16 cellular contexts compared by ENCODE assay signal in the genomic region with DNA sequence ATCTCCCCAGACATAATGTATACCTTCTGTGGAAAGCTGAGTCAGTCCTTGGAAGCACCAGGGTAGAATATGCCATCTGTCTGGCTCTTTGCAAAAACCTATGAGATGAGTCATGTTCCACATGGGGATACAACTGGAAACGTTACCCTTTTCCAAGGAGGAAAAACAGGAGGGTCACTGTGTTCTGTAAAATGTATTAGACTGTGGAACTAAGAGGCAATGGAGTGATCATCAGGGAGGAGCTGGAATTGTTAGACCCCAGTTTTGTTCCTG. TPM values are rescaled to one million over a fixed set of nuclear protein-coding genes. Genes with fewer than 3 reads are reported as not detected.
DNase-seq lines count a peak whose midpoint lies in the region; ATAC-seq and TF ChIP-seq lines count a peak whose summit lies in the region.
"Had no signal": no experiment of that assay in that cellular context is flagged by ENCODE, and none has a peak within 500 bp of the region (broad histone marks: within the 10 kb centered on the region; RNA-seq: fewer than 3 reads in every experiment).

No MANE protein-coding gene starts in this region.

- no peak overlapping the region for H4K91ac ChIP-seq in mesenchymal stem cell (ENCODE audit: low read length)

- H2BK15ac ChIP-seq in mesenchymal stem cell (ENCODE audit: low read depth, poor library complexity, severe bottlenecking) = no peak overlapping the region

- H3K79me1 ChIP-seq in mesenchymal stem cell (replicated peaks; ENCODE audit: low read length, poor library complexity, severe bottlenecking) = peaks cover 20% of the 10 kb centered on the region

- no peak overlapping the region for H3K23ac ChIP-seq in mesenchymal stem cell (ENCODE audit: low read length in 2 of 2)

- TF ChIP-seq CTCF in MM.1S (IDR thresholded peaks at IDR 0.05; ENCODE audit: low read length) = no peak

- H3K79me2 ChIP-seq in MM.1S (ENCODE audit: low read length) = no peaks in the 10 kb centered on the region; the same call in 1 of the 2 replicates

- H4K20me1 ChIP-seq in MM.1S (ENCODE audit: insufficient read depth, low read length) = no peaks in the 10 kb centered on the region

- H3K4ac ChIP-seq in mesenchymal stem cell (ENCODE audit: low read depth in 1 of 2, low read length in 2 of 2) = no peak overlapping the region

- no peaks in the 10 kb centered on the region for H3K27me3 ChIP-seq in mesenchymal stem cell (ENCODE audit: control insufficient read depth in 1 of 2, insufficient read depth in 1 of 2, low read length in 2 of 2)
- H3K27me3 ChIP-seq in MM.1S (replicated peaks; ENCODE audit: insufficient read depth, low read length) = no peaks in the 10 kb centered on the region

- H3K9me2 ChIP-seq in MM.1S (replicated peaks; ENCODE audit: insufficient read depth, low read length) = no peaks in the 10 kb centered on the region

- H2AFZ ChIP-seq in mesenchymal stem cell (ENCODE audit: low read depth, low read length) = no peak overlapping the region
- no peak overlapping the region for H2AFZ ChIP-seq in MM.1S (ENCODE audit: low read length)

- H3F3A ChIP-seq in MM.1S (ENCODE audit: insufficient read depth, low read length) = no peaks in the 10 kb centered on the region

- ATAC-seq in HG03108 (IDR thresholded peaks at IDR 0.05; ENCODE audit: unreplicated experiment) = no peak
- ATAC-seq in GM21737 (IDR thresholded peaks at IDR 0.05; ENCODE audit: unreplicated experiment) = no peak
- ATAC-seq: activated CD8-positive, alpha-beta T cell treated with anti-CD3 and anti-CD28 coated beads, Interleukin-2, amount 10 ng/mL, durations not matched to agents 7 days and 5 days; naive thymus-derived CD8-positive, alpha-beta T cell; Right ventricle myocardium inferior had no signal

- H3K9ac ChIP-seq in mesenchymal stem cell (ENCODE audit: low read length) (peak overlapping the region; percentile 59), MM.1S (ENCODE audit: low read length) (no peak overlapping the region)

- no peak overlapping the region for H2AK5ac ChIP-seq in mesenchymal stem cell (ENCODE audit: low read length, severe bottlenecking)

- peak; percentile 94 for DNase-seq in AG08395 (ENCODE audit: low spot score)
- DNase-seq in NCI-H1694 (lab: John Stamatoyannopoulos, UW) = peak; percentile 47
- peak; percentile 29 for DNase-seq in brain pericyte (ENCODE audit: low read depth, low spot score)
- peak; percentile 80 for DNase-seq in mesenchymal stem cell
- DNase-seq in MM.1S = no peak
- no peak for DNase-seq in COR-L47 (lab: John Stamatoyannopoulos, UW)
- DNase-seq: activated CD8-positive, alpha-beta T cell treated with anti-CD3 and anti-CD28 coated beads, Interleukin-2, amount 10 ng/mL, durations not matched to agents 7 days and 5 days; CD4-positive, CD25-positive, alpha-beta regulatory T cell; H7; naive thymus-derived CD8-positive, alpha-beta T cell; NCI-H146; stimulated activated CD4-positive, alpha-beta T cell treated with anti-CD3 and anti-CD28 coated beads, Interleukin-4, amount 100 ng/mL, for 4 hours had no signal

- H3K27ac ChIP-seq in mesenchymal stem cell (ENCODE audit: low read length, poor library complexity, severe bottlenecking) (peak overlapping the region; percentile 79), MM.1S (ENCODE audit: low read length) (no peak overlapping the region)
- H3K27ac ChIP-seq: HL-60 had no signal

- H3K9me3 ChIP-seq in mesenchymal stem cell (ENCODE audit: control insufficient read depth, low read length) (no peaks in the 10 kb centered on the region), MM.1S (replicated peaks; ENCODE audit: insufficient read depth, low read length) (no peaks in the 10 kb centered on the region)

- H3K36me3 ChIP-seq in mesenchymal stem cell (ENCODE audit: control insufficient read depth in 1 of 2, insufficient read depth in 2 of 2, low read depth in 1 of 2, low read length in 2 of 2) = peaks cover 56 to 92% of the 10 kb centered on the region in 2 experiments
- H3K36me3 ChIP-seq in MM.1S (replicated peaks; ENCODE audit: insufficient read depth, low read length) = peaks cover 28% of the 10 kb centered on the region; the same call in 1 of the 2 replicates

- H4K8ac ChIP-seq in mesenchymal stem cell (ENCODE audit: low read length) = no peak overlapping the region

- no peak overlapping the region for H3K14ac ChIP-seq in mesenchymal stem cell (ENCODE audit: low read length in 2 of 2)

- H3K18ac ChIP-seq in mesenchymal stem cell (ENCODE audit: low read depth in 1 of 2, low read length in 2 of 2) = no peak overlapping the region

- peak overlapping the region in 1 of 2 experiments; percentile 39 for H3K4me3 ChIP-seq in mesenchymal stem cell (ENCODE audit: insufficient read depth in 1 of 2, low read depth in 1 of 2, low read length in 2 of 2)
- no peak overlapping the region for H3K4me3 ChIP-seq in MM.1S (ENCODE audit: low read length)

- H3K4me1 ChIP-seq in mesenchymal stem cell (ENCODE audit: control insufficient read depth, insufficient read depth, low read depth, low read length) = peaks cover 7% of the 10 kb centered on the region
- peaks cover 5% of the 10 kb centered on the region for H3K4me1 ChIP-seq in MM.1S (ENCODE audit: low read length)

- H2BK5ac ChIP-seq in mesenchymal stem cell (ENCODE audit: low read depth, low read length, poor library complexity, severe bottlenecking) = no peak overlapping the region

- no peak overlapping the region for H2BK12ac ChIP-seq in mesenchymal stem cell (ENCODE audit: low read length in 2 of 2)

- no peak overlapping the region for H2BK120ac ChIP-seq in mesenchymal stem cell (ENCODE audit: low read depth, low read length)

- no peak overlapping the region for H3K4me2 ChIP-seq in mesenchymal stem cell (ENCODE audit: low read length, poor library complexity, severe bottlenecking)
- H3K4me2 ChIP-seq in MM.1S (ENCODE audit: low read depth, low read length) = no peak overlapping the region

- WGBS in mesenchymal stem cell = 13% methylated on average over 1 of the region's 1 CpG

RNA-seq across cellular contexts. Expression of gene PSMD4, which starts 16.1 kb away (rescaled TPM):
- polyA plus RNA-seq in mesenchymal stem cell (2013, experiment 1 of 2) = 136 TPM
- 139 TPM for polyA plus RNA-seq in mesenchymal stem cell (2013, experiment 2 of 2)

RNA-seq across cellular contexts. Expression of gene PIP5K1A, which starts 40.1 kb away (rescaled TPM):
- 58.2 TPM for polyA plus RNA-seq in mesenchymal stem cell (2013, experiment 1 of 2)
- polyA plus RNA-seq in mesenchymal stem cell (2013, experiment 2 of 2) = 59.4 TPM

RNA-seq across cellular contexts. Expression of gene ZNF687, which starts 43.7 kb away (rescaled TPM):
- 10.8 TPM for polyA plus RNA-seq in mesenchymal stem cell (2013, experiment 1 of 2)
- 10.8 TPM for polyA plus RNA-seq in mesenchymal stem cell (2013, experiment 2 of 2)

RNA-seq across cellular contexts. Expression of gene VPS72, which starts 48.4 kb away (rescaled TPM):
- 41.7 TPM for polyA plus RNA-seq in mesenchymal stem cell (2013, experiment 1 of 2)
- polyA plus RNA-seq in mesenchymal stem cell (2013, experiment 2 of 2) = 39.3 TPM

Comparison
In these comparisons a context has a peak if more than half of its experiments do, and no peak if none do; other contexts are left out.
1. DNase-seq: peak in AG08395 (single experiment), NCI-H1694 (single experiment), brain pericyte (single experiment) and mesenchymal stem cell (single experiment); none in MM.1S (single experiment) and COR-L47 (single experiment).